12 cellular contexts compared by ENCODE assay signal in genomic region chr17:8939496-8940334, GRCh38. TPM values are rescaled to one million over a fixed set of nuclear protein-coding genes. Genes with fewer than 3 reads are reported as not detected.
A peak's percentile ranks its signal among the peaks of the same experiment; 100 is the strongest.
DNase-seq lines count a peak whose midpoint lies in the region; ATAC-seq and TF ChIP-seq lines count a peak whose summit lies in the region.
"Had no signal": no experiment of that assay in that cellular context is flagged by ENCODE, and none has a peak within 500 bp of the region (broad histone marks: within the 10 kb centered on the region; RNA-seq: fewer than 3 reads in every experiment).

No MANE protein-coding gene starts in this region.

- peaks cover 2% of the 10 kb centered on the region; the same call in 1 of the 3 replicates for H3K36me3 Mint-ChIP-seq in GM23338 (ENCODE audit: low read depth)
- H3K36me3 Mint-ChIP-seq in activated B cell treated with CpG ODN at 0.5 μM for 24 hours (ENCODE audit: low read depth), result peaks cover 34% of the 10 kb centered on the region
- peaks cover 16 to 53% (median 33%) of the 10 kb centered on the region in 5 donors for H3K36me3 Mint-ChIP-seq in naive thymus-derived CD4-positive, alpha-beta T cell

- H3K4me3 Mint-ChIP-seq in GM23338, result no peak overlapping the region
- H3K4me3 Mint-ChIP-seq in activated B cell treated with CpG ODN at 0.5 μM for 24 hours, result peak overlapping the region; percentile 70
- H3K4me3 Mint-ChIP-seq in naive thymus-derived CD4-positive, alpha-beta T cell, result peak overlapping the region; percentile 59 to 86 (median 72)

- no peak for TF ChIP-seq CTCF in GM13977 (IDR thresholded peaks at IDR 0.05; ENCODE audit: extremely low read depth, insufficient read depth, missing control alignments)
- TF ChIP-seq CTCF in GM23338 (conservative IDR thresholded peaks at IDR 0.05; ENCODE audit: low read depth in 2 of 2), result no peak
- TF ChIP-seq CTCF in activated B cell treated with CpG ODN at 0.5 μM for 24 hours (IDR thresholded peaks at IDR 0.05), result no peak

- H3K9me3 Mint-ChIP-seq in GM23338, result peaks cover 3% of the 10 kb centered on the region; the same call in 2 of the 3 replicates
- peaks cover 4% of the 10 kb centered on the region for H3K9me3 Mint-ChIP-seq in activated B cell treated with CpG ODN at 0.5 μM for 24 hours
- peaks cover 0 to 7% (median 0%) of the 10 kb centered on the region in 11 donors for H3K9me3 Mint-ChIP-seq in naive thymus-derived CD4-positive, alpha-beta T cell

- no peaks in the 10 kb centered on the region for H3K27me3 ChIP-seq in GM23338 (ENCODE audit: insufficient read depth)
- H3K27me3 ChIP-seq in naive thymus-derived CD4-positive, alpha-beta T cell (ENCODE audit: control insufficient read depth in 2 of 2, insufficient read depth in 2 of 2, low read length in 2 of 2), result no peaks in the 10 kb centered on the region

- POLR2A ChIA-PET in activated B cell treated with CpG ODN at 0.5 μM for 24 hours (lab: Charles Lee), result interaction anchor here (1.0 to 4.7 kb wide), 9 partner anchors 9 to 82 kb away, joined by 3 to 47 read pairs (median 10); partner anchors contain the start of gene PIK3R5
- POLR2A ChIA-PET in naive thymus-derived CD4-positive, alpha-beta T cell (lab: Charles Lee), result interaction anchor here (5.1 to 10.1 kb wide), 3 partner anchors 14 to 39 kb away, joined by 27 to 126 read pairs (median 47); partner anchors contain the start of gene PIK3R5

- no peaks in the 10 kb centered on the region for H3F3A ChIP-seq in GM23338 (replicated peaks; ENCODE audit: low read depth)

- no peak overlapping the region for H3K4me3 ChIP-seq in GM23338
- H3K4me3 ChIP-seq in naive thymus-derived CD4-positive, alpha-beta T cell (ENCODE audit: low read length), result peak overlapping the region; percentile 11

- no peak overlapping the region for H2AFZ ChIP-seq in GM23338

- no peak overlapping the region for H3K4me2 ChIP-seq in GM23338

- CTCF ChIA-PET in activated B cell treated with CpG ODN at 0.5 μM for 24 hours (lab: Charles Lee), result no interaction called here
- CTCF ChIA-PET in naive thymus-derived CD4-positive, alpha-beta T cell (lab: Charles Lee), result interaction anchor here (1.2 to 1.4 kb wide), 2 partner anchors 39 to 58 kb away, joined by 3 to 4 read pairs; no protein-coding TSS in a partner anchor

- H3K27ac Mint-ChIP-seq in GM23338 (no peak overlapping the region), activated B cell treated with CpG ODN at 0.5 μM for 24 hours (peak overlapping the region; percentile 90)
- H3K27ac Mint-ChIP-seq in naive thymus-derived CD4-positive, alpha-beta T cell, result peak overlapping the region; percentile 88 to 98 (median 97)

- H3K36me3 ChIP-seq in GM23338 (ENCODE audit: insufficient read depth), result no peaks in the 10 kb centered on the region
- peaks cover 3 to 13% (median 8%) of the 10 kb centered on the region in 3 experiments for H3K36me3 ChIP-seq in naive thymus-derived CD4-positive, alpha-beta T cell (ENCODE audit: control insufficient read depth in 2 of 3, insufficient read depth in 3 of 3, low read length in 3 of 3)

- H3K9me3 ChIP-seq in naive thymus-derived CD4-positive, alpha-beta T cell (ENCODE audit: control insufficient read depth in 2 of 3, low read length in 3 of 3), result no peaks in the 10 kb centered on the region

- H3K79me2 ChIP-seq in GM23338 (replicated peaks; ENCODE audit: insufficient read depth), result no peaks in the 10 kb centered on the region

- in situ Hi-C loops in GM13977 (cut with MboI; ENCODE audit: low pct_unique_long_range_greater_than_20kb, low sequenced_read_pairs, unreplicated experiment), result no loop called here

- DNase-seq in GM13977 (ENCODE audit: low spot score) (peak; percentile 61), GM23338 (ENCODE audit: low spot score) (peak; percentile 10), activated B cell treated with CpG ODN at 0.5 μM for 24 hours (no peak), NCI-H2196 treated with DMSO at 0.1 percent for 48 hours (lab: John Stamatoyannopoulos, UW; ENCODE audit: unreplicated experiment) (no peak), COR-L47 (lab: John Stamatoyannopoulos, UW) (no peak), iPS-NIHi11 (ENCODE audit: low spot score) (no peak)
- DNase-seq in naive thymus-derived CD4-positive, alpha-beta T cell, result peak in 7 of 9 donors; percentile 43 to 71 (median 60)
- DNase-seq: IMR-90, NCI-H226, right cardiac atrium, T1000 had no signal

- no peaks in the 10 kb centered on the region for H4K20me1 ChIP-seq in GM23338 (replicated peaks; ENCODE audit: insufficient read depth)

- 0 out of 2 replicates have a peak, but pooled peaks cover 2% of the 10 kb centered on the region for H3K9me2 ChIP-seq in GM23338 (ENCODE audit: insufficient read depth)

- intact Hi-C loops in activated B cell treated with CpG ODN at 0.5 μM for 24 hours (cut with micrococcal nuclease), result loop anchor here (2.0 kb wide), 1 partner anchor 25 kb away; no protein-coding TSS in a partner anchor
- intact Hi-C loops in naive thymus-derived CD4-positive, alpha-beta T cell (cut with micrococcal nuclease), result loop anchor here in 1 of 2 donors (2.0 kb wide), 1 partner anchor 15 kb away; no protein-coding TSS in a partner anchor

- no peaks in the 10 kb centered on the region for H3K27me3 Mint-ChIP-seq in GM23338 (ENCODE audit: insufficient read depth, low read depth, poor library complexity)
- H3K27me3 Mint-ChIP-seq in activated B cell treated with CpG ODN at 0.5 μM for 24 hours, result no peaks in the 10 kb centered on the region
- no peaks in the 10 kb centered on the region for H3K27me3 Mint-ChIP-seq in naive thymus-derived CD4-positive, alpha-beta T cell

- peaks cover 12% of the 10 kb centered on the region; the same call in 1 of the 2 replicates for H3K4me1 ChIP-seq in GM23338 (ENCODE audit: insufficient read depth)
- H3K4me1 ChIP-seq in naive thymus-derived CD4-positive, alpha-beta T cell (ENCODE audit: control insufficient read depth in 2 of 2, insufficient read depth in 2 of 2, low read length in 2 of 2), result peaks cover 51 to 76% of the 10 kb centered on the region in 2 donors

- ATAC-seq in GM23338 (peak; percentile 45), activated B cell treated with CpG ODN at 0.5 μM for 24 hours (ENCODE audit: low read depth) (peak; percentile 59)
- peak; percentile 56 for ATAC-seq in naive thymus-derived CD4-positive, alpha-beta T cell
- ATAC-seq: left lobe of liver, right cardiac atrium had no signal

- H3K4me1 Mint-ChIP-seq in GM23338 (peaks cover 24% of the 10 kb centered on the region), activated B cell treated with CpG ODN at 0.5 μM for 24 hours (peaks cover 78% of the 10 kb centered on the region)
- H3K4me1 Mint-ChIP-seq in naive thymus-derived CD4-positive, alpha-beta T cell, result peaks cover 55 to 95% (median 83%) of the 10 kb centered on the region in 7 donors

- H3K27ac ChIP-seq in GM23338 (ENCODE audit: low read depth), result no peak overlapping the region
- peak overlapping the region; percentile 65 for H3K27ac ChIP-seq in naive thymus-derived CD4-positive, alpha-beta T cell (ENCODE audit: low read depth, low read length)

TF ChIP-seq in GM23338, 12 proteins besides CTCF, POLR2A, EP300 and RAD21:
- no peak for TF ChIP-seq ETS1 (IDR thresholded peaks at IDR 0.05)
- TF ChIP-seq CREB1 (CRISPR knock-in tag; IDR thresholded peaks at IDR 0.05; ENCODE audit: low read depth), result no peak
- no peak for TF ChIP-seq NANOG (IDR thresholded peaks at IDR 0.05; ENCODE audit: borderline replicate concordance)

RNA-seq across cellular contexts. Expression of gene PIK3R5, which starts 25.8 kb away (rescaled TPM):
- total RNA-seq in GM23338 (2014; rRNA removed; shearing (Covaris generic)), result 6.7 and 9.4 TPM in 2 replicates
- 1.4 and 1.7 TPM in 2 replicates for polyA plus RNA-seq in GM23338 (2016; fragmentation: Nextera tagmentation; extraction: Ambion mirVana)
- 31.0 and 34.2 TPM in 2 replicates for total RNA-seq in activated B cell treated with CpG ODN at 0.5 μM for 24 hours
- total RNA-seq in naive thymus-derived CD4-positive, alpha-beta T cell, result 100 to 1,000 TPM in 2 of 5 experiments, 10 to 100 TPM in 3; 73.5 to 231 (median 77.6) TPM
- polyA plus RNA-seq in naive thymus-derived CD4-positive, alpha-beta T cell, result 10 to 100 TPM; 18.0 to 47.6 TPM
- total RNA-seq: IMR-90 had no signal
- polyA plus RNA-seq: IMR-90 had no signal

Comparison
In these comparisons a context has a peak if more than half of its experiments do, and no peak if none do; other contexts are left out.
1. DNase-seq: peak in GM13977 (single experiment), GM23338 (single experiment) and naive thymus-derived CD4-positive, alpha-beta T cell (7 of 9); none in activated B cell treated with CpG ODN at 0.5 μM for 24 hours (single experiment), NCI-H2196 treated with DMSO at 0.1 percent for 48 hours (single experiment), COR-L47 (single experiment) and iPS-NIHi11 (single experiment).
2. Peak in every context shown above with its lines, with median percentiles within 50 percentile points of each other: ATAC-seq.